29 cellular contexts compared by ENCODE assay signal in the genomic region with DNA sequence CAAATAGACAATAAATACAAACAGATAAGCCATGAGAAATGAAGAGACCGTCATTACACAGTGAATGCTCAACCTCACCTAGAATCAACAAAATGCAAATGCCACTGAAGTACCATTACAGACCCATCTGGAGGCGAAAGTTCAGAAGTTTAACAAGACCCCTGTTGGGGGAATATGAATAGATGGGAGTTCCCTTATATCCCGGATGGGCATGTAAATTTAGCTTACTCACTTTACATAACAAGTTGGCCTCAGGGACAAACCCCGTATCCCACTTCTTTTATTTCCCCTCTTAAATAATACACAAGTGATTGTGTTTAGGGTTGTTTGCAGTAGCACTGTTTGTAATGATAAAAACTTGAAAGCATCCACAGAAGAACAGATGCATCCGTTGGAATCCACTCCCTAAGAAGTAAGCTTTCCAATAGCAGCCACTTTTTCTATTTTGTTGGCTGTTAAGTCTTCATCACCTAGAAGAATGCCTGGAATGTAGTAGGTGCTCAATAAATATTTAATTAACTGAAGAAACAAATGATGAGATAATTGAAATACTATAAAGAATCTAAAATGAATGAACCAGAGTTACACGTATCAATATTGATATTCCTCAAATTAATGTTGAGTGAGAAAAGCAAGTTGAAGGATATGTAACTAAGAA.
"Had no signal": no experiment of that assay in that cellular context is flagged by ENCODE, and none has a peak within 500 bp of the region (broad histone marks: within the 10 kb centered on the region; RNA-seq: fewer than 3 reads in every experiment).

No MANE protein-coding gene starts in this region.

- H3K36me3 ChIP-seq: esophagus squamous epithelium, heart right ventricle, neural progenitor cell, right atrium auricular region, suprapubic skin, transverse colon, upper lobe of right lung, uterus had no signal

- DNase-seq: cortex of kidney; effector memory CD8-positive, alpha-beta T cell; erythroblast; esophagus squamous epithelium; foreskin melanocyte; glutamatergic neuron; heart right ventricle; hippocampal formation; kidney; stimulated activated CD4-positive, alpha-beta T cell treated with anti-CD3 and anti-CD28 coated beads, Interleukin-12 subunit alpha, Interleukin-12 subunit beta, amount 100 ng/mL, for 4 hours; stimulated activated CD4-positive, alpha-beta T cell treated with anti-CD3 and anti-CD28 coated beads, Interleukin-1b, Interleukin-23, amount 100 ng/mL, for 48 hours; stimulated activated CD4-positive, alpha-beta T cell treated with anti-CD3 and anti-CD28 coated beads, Interleukin-4, amount 100 ng/mL, for 1 hour; stimulated activated CD8-positive, alpha-beta memory T cell treated with anti-CD3 and anti-CD28 coated beads, Interleukin-4, amount 100 ng/mL, for 48 hours; stimulated activated naive CD4-positive, alpha-beta T cell; stimulated activated naive CD8-positive, alpha-beta T cell treated with anti-CD3 and anti-CD28 coated beads, Interleukin-15, amount 100 ng/mL, for 72 hours; transverse colon; upper lobe of right lung; uterus had no signal

- H2AFZ ChIP-seq: neural progenitor cell, parathyroid adenoma had no signal

- H3K27me3 ChIP-seq: neural progenitor cell, right atrium auricular region, suprapubic skin, transverse colon, upper lobe of right lung, uterus had no signal

- H3K27ac ChIP-seq: esophagus squamous epithelium, heart right ventricle, neural progenitor cell, parathyroid adenoma, right atrium auricular region, suprapubic skin, transverse colon, upper lobe of right lung, uterus had no signal

- H3K27me3 Mint-ChIP-seq: effector memory CD8-positive, alpha-beta T cell; memory B cell; progenitor cell of endocrine pancreas; stimulated activated naive CD8-positive, alpha-beta T cell treated with anti-CD3 and anti-CD28 coated beads, Interleukin-15, amount 100 ng/mL, for 72 hours had no signal

- H3K4me3 Mint-ChIP-seq: effector memory CD8-positive, alpha-beta T cell; memory B cell; nephron; neural progenitor cell; stimulated activated naive CD8-positive, alpha-beta T cell treated with anti-CD3 and anti-CD28 coated beads, Interleukin-15, amount 100 ng/mL, for 72 hours had no signal

- H3K9me3 Mint-ChIP-seq: memory B cell; nephron; stimulated activated naive CD8-positive, alpha-beta T cell treated with anti-CD3 and anti-CD28 coated beads, Interleukin-15, amount 100 ng/mL, for 72 hours had no signal

- H3K9ac ChIP-seq: neural progenitor cell, parathyroid adenoma had no signal

- H3K4me3 ChIP-seq: esophagus squamous epithelium, heart right ventricle, lung, neural progenitor cell, right atrium auricular region, smooth muscle cell, suprapubic skin, transverse colon, upper lobe of right lung, uterus had no signal

- H3K4me2 ChIP-seq: neural progenitor cell, smooth muscle cell had no signal

- ATAC-seq: effector memory CD8-positive, alpha-beta T cell; heart right ventricle; left lobe of liver; sciatic nerve; stimulated activated naive CD8-positive, alpha-beta T cell treated with anti-CD3 and anti-CD28 coated beads, Interleukin-15, amount 100 ng/mL, for 72 hours; upper lobe of right lung had no signal

- H3K36me3 Mint-ChIP-seq: memory B cell had no signal

- H3K9me3 ChIP-seq: esophagus squamous epithelium, right atrium auricular region, suprapubic skin, transverse colon, upper lobe of right lung, uterus had no signal

- H3K4me1 Mint-ChIP-seq: memory B cell; nephron; stimulated activated naive CD8-positive, alpha-beta T cell treated with anti-CD3 and anti-CD28 coated beads, Interleukin-15, amount 100 ng/mL, for 72 hours had no signal

- H3K4me1 ChIP-seq: esophagus squamous epithelium, heart right ventricle, parathyroid adenoma, right atrium auricular region, suprapubic skin, transverse colon, upper lobe of right lung, uterus had no signal

- H3K79me2 ChIP-seq: parathyroid adenoma had no signal

- H3K27ac Mint-ChIP-seq: effector memory CD8-positive, alpha-beta T cell; memory B cell; nephron; neural progenitor cell; progenitor cell of endocrine pancreas; stimulated activated naive CD8-positive, alpha-beta T cell treated with anti-CD3 and anti-CD28 coated beads, Interleukin-15, amount 100 ng/mL, for 72 hours had no signal
